ENCODE assay signal across 8 cellular contexts in the genomic region with DNA sequence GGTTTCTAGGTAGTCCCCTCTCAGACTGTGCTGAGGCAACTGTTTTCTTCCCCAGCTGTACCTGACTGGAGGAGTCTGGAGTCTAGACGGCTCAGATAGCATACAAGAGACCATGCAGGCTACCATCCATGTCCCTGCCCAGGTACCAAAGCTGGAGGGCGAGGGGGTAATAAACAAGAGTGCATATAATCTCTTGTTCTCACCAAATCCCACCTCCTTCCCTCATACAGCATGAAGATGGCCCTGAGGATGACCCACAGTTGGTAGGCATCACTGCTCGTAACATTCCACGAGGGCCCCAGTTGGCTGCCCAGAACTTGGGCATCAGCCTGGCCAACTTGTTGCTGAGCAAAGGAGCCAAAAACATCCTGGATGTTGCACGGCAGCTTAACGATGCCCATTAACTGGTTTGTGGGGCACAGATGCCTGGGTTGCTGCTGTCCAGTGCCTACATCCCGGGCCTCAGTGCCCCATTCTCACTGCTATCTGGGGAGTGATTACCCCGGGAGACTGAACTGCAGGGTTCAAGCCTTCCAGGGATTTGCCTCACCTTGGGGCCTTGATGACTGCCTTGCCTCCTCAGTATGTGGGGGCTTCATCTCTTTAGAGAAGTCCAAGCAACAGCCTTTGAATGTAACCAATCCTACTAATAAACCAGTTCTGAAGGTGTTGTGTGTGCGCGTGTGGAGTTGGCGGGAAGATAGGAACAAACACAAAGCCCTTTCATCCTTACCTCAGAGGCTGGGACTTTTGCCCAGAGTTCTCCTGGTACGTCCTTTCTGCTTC. TPM values are rescaled to one million over a fixed set of nuclear protein-coding genes. Genes with fewer than 3 reads are reported as not detected.
DNase-seq lines count a peak whose midpoint lies in the region; ATAC-seq and TF ChIP-seq lines count a peak whose summit lies in the region.

No MANE protein-coding gene starts in this region.

- TSS peak; percentile 69 for BruUV-seq in MCF 10A (replicated peaks; lab: Mats Ljungman, UMichigan)

- peaks cover 26 to 34% (median 33%) of the 10 kb centered on the region in 3 donors for H3K4me1 Mint-ChIP-seq in CD8-positive, alpha-beta memory T cell
- H3K4me1 Mint-ChIP-seq in IgD-negative memory B cell (peaks cover 19 to 28% (median 26%) of the 10 kb centered on the region in 3 donors), MCF 10A (ENCODE audit: insufficient read depth, unreplicated experiment) (peaks cover 15% of the 10 kb centered on the region), natural killer cell (peaks cover 28 to 35% of the 10 kb centered on the region in 2 donors)

- peaks cover 0 to 37% (median 11%) of the 10 kb centered on the region in 3 donors for H3K36me3 Mint-ChIP-seq in CD8-positive, alpha-beta memory T cell
- H3K36me3 Mint-ChIP-seq in IgD-negative memory B cell = no peaks in the 10 kb centered on the region
- H3K36me3 Mint-ChIP-seq in MCF 10A (ENCODE audit: insufficient read depth, unreplicated experiment) = peaks cover 38% of the 10 kb centered on the region
- peaks cover 7% of the 10 kb centered on the region for H3K36me3 Mint-ChIP-seq in natural killer cell

- intact Hi-C loops in MCF 10A (cut with micrococcal nuclease) = no loop called here
- intact Hi-C loops in natural killer cell (cut with micrococcal nuclease) = no loop called here
- intact Hi-C loops in head of caudate nucleus (cut with DNase I) = no loop called here

- peaks cover 21% of the 10 kb centered on the region for H3K4me1 ChIP-seq in CD8-positive, alpha-beta memory T cell (ENCODE audit: insufficient read depth, low read length)

- no peak for DNase-seq in CD8-positive, alpha-beta memory T cell
- no peak for DNase-seq in MCF 10A (ENCODE audit: unreplicated experiment)
- no peak for DNase-seq in natural killer cell
- no peak for DNase-seq in NCI-H446 (lab: John Stamatoyannopoulos, UW)
- DNase-seq in head of caudate nucleus = no peak

- POLR2A ChIA-PET in CD8-positive, alpha-beta memory T cell (lab: Charles Lee) = interaction anchor here (0.9 to 2.2 kb wide), 3 partner anchors 8 to 29 kb away, joined by 3 to 13 read pairs (median 7); a partner anchor contains a TSS
- POLR2A ChIA-PET in MCF 10A (lab: Yijun Ruan, JAX) = interaction anchor here (0.5 to 5.5 kb wide), 11 partner anchors 8 to 114 kb away, joined by 3 to 59 read pairs (median 6); a partner anchor contains a TSS

- no peak for TF ChIP-seq CTCF in MCF 10A (IDR thresholded peaks at IDR 0.05; ENCODE audit: unreplicated experiment)
- no peak for TF ChIP-seq CTCF in natural killer cell (IDR thresholded peaks at IDR 0.05)

- H3K27ac Mint-ChIP-seq in CD8-positive, alpha-beta memory T cell = peak overlapping the region; percentile 69 to 92 (median 84)
- H3K27ac Mint-ChIP-seq in IgD-negative memory B cell = peak overlapping the region in 1 of 3 donors; percentile 88
- peak overlapping the region; percentile 89 for H3K27ac Mint-ChIP-seq in MCF 10A (ENCODE audit: low read depth, unreplicated experiment)
- H3K27ac Mint-ChIP-seq in natural killer cell = peak overlapping the region; percentile 95 to 96

- no peak for ATAC-seq in natural killer cell
- ATAC-seq in GM19452 (IDR thresholded peaks at IDR 0.05; ENCODE audit: unreplicated experiment) = no peak
- ATAC-seq in HG02981 (IDR thresholded peaks at IDR 0.05; ENCODE audit: unreplicated experiment) = no peak

- H3K9me3 Mint-ChIP-seq in CD8-positive, alpha-beta memory T cell = peaks cover 0 to 2% (median 0%) of the 10 kb centered on the region in 5 donors
- H3K9me3 Mint-ChIP-seq in IgD-negative memory B cell (no peaks in the 10 kb centered on the region), MCF 10A (ENCODE audit: unreplicated experiment) (no peaks in the 10 kb centered on the region), natural killer cell (no peaks in the 10 kb centered on the region)

- no peaks in the 10 kb centered on the region for H3K9me3 ChIP-seq in CD8-positive, alpha-beta memory T cell (ENCODE audit: low read length)

- peak overlapping the region; percentile 84 to 97 (median 91) for H3K4me3 Mint-ChIP-seq in CD8-positive, alpha-beta memory T cell
- H3K4me3 Mint-ChIP-seq in IgD-negative memory B cell = peak overlapping the region; percentile 48 to 96 (median 87)
- H3K4me3 Mint-ChIP-seq in MCF 10A (ENCODE audit: unreplicated experiment) = peak overlapping the region; percentile 89
- peak overlapping the region; percentile 91 for H3K4me3 Mint-ChIP-seq in natural killer cell

- H3K27me3 ChIP-seq in CD8-positive, alpha-beta memory T cell (ENCODE audit: insufficient read depth, low read length, poor library complexity, severe bottlenecking) = no peaks in the 10 kb centered on the region

- peaks cover 0 to 6% of the 10 kb centered on the region in 2 donors for H3K27me3 Mint-ChIP-seq in CD8-positive, alpha-beta memory T cell
- peaks cover 2% of the 10 kb centered on the region for H3K27me3 Mint-ChIP-seq in IgD-negative memory B cell
- H3K27me3 Mint-ChIP-seq in MCF 10A (ENCODE audit: insufficient read depth, unreplicated experiment) = no peaks in the 10 kb centered on the region
- no peaks in the 10 kb centered on the region for H3K27me3 Mint-ChIP-seq in natural killer cell (ENCODE audit: low read depth in 2 of 2)

- peaks cover 10% of the 10 kb centered on the region for H3K36me3 ChIP-seq in CD8-positive, alpha-beta memory T cell (ENCODE audit: insufficient read depth, low read length)

- H3K4me3 ChIP-seq in CD8-positive, alpha-beta memory T cell (ENCODE audit: low read length) = peak overlapping the region; percentile 88

- H3K27ac ChIP-seq in CD8-positive, alpha-beta memory T cell (ENCODE audit: low read depth, low read length) = peak overlapping the region; percentile 84

- CTCF ChIA-PET in CD8-positive, alpha-beta memory T cell (lab: Charles Lee) = interaction anchor here (0.7 to 1.1 kb wide), 2 partner anchors 10 to 103 kb away, joined by 3 to 6 read pairs; no protein-coding TSS in a partner anchor
- CTCF ChIA-PET in MCF 10A (lab: Yijun Ruan, JAX) = interaction anchor here (0.6 to 3.3 kb wide), 5 partner anchors 8 to 231 kb away, joined by 3 to 19 read pairs (median 4); a partner anchor contains a TSS

RNA-seq across cellular contexts. Expression of a gene that starts 8.4 kb away (rescaled TPM):
- 10 to 100 TPM; 35.5 to 38.4 TPM for total RNA-seq in CD8-positive, alpha-beta memory T cell
- polyA plus RNA-seq in CD8-positive, alpha-beta memory T cell = 21.8 TPM
- polyA plus RNA-seq in IgD-negative memory B cell = 24.8 TPM
- total RNA-seq in MCF 10A (2022) (38.4 and 51.3 TPM in 2 replicates), natural killer cell (10 to 100 TPM in 1 of 3 donors, 1 to 10 TPM in 2; 6.1 to 10.1 (median 6.7) TPM)

RNA-seq across cellular contexts. Expression of a gene that starts 8.6 kb away (rescaled TPM):
- 10 to 100 TPM; 69.7 to 78.6 TPM for total RNA-seq in CD8-positive, alpha-beta memory T cell
- 45.7 TPM for polyA plus RNA-seq in CD8-positive, alpha-beta memory T cell
- polyA plus RNA-seq in IgD-negative memory B cell = 34.7 TPM
- 55.6 and 58.8 TPM in 2 replicates for total RNA-seq in MCF 10A (2022)
- total RNA-seq in natural killer cell = 10 to 100 TPM; 20.5 to 28.5 (median 24.4) TPM

RNA-seq across cellular contexts. Expression of a gene that starts 14.1 kb away (rescaled TPM):
- 10 to 100 TPM; 26.3 to 26.5 TPM for total RNA-seq in CD8-positive, alpha-beta memory T cell
- 9.9 TPM for polyA plus RNA-seq in CD8-positive, alpha-beta memory T cell
- 5.6 TPM for polyA plus RNA-seq in IgD-negative memory B cell
- total RNA-seq in MCF 10A (2022) = 13.5 and 15.4 TPM in 2 replicates
- 10 to 100 TPM; 20.3 to 27.7 (median 25.6) TPM for total RNA-seq in natural killer cell

RNA-seq across cellular contexts. Expression of a gene that starts 25.5 kb away (rescaled TPM):
- total RNA-seq in CD8-positive, alpha-beta memory T cell = 10 to 100 TPM; 25.3 to 26.0 TPM
- polyA plus RNA-seq in CD8-positive, alpha-beta memory T cell = 51.5 TPM
- 52.6 TPM for polyA plus RNA-seq in IgD-negative memory B cell
- 16.2 and 21.8 TPM in 2 replicates for total RNA-seq in MCF 10A (2022)
- 100 to 1,000 TPM in 1 of 3 donors, 10 to 100 TPM in 2; 91.4 to 101 (median 91.7) TPM for total RNA-seq in natural killer cell

RNA-seq across cellular contexts. Expression of a gene that starts 28.3 kb away (rescaled TPM):
- total RNA-seq in CD8-positive, alpha-beta memory T cell = 10 to 100 TPM; 26.8 to 29.1 TPM
- 14.6 TPM for polyA plus RNA-seq in CD8-positive, alpha-beta memory T cell
- polyA plus RNA-seq in IgD-negative memory B cell = 12.9 TPM
- total RNA-seq in MCF 10A (2022) = 23.4 and 26.2 TPM in 2 replicates
- 10 to 100 TPM; 30.2 to 38.2 (median 31.5) TPM for total RNA-seq in natural killer cell
